ENCODE assay signal across 1 cellular context in genomic region chr9:133130721-133131244, GRCh38.
TF ChIP-seq lines count a peak whose summit lies in the region.

No MANE protein-coding gene starts in this region.

TF ChIP-seq in GM12878, 131 proteins besides CTCF, POLR2A, EP300 and RAD21 (continued from another document):
- TF ChIP-seq ZBTB40 (IDR thresholded peaks at IDR 0.05; ENCODE audit: borderline replicate concordance) = no peak; the same call in 1 of the 2 replicates
- TF ChIP-seq RCOR1 (conservative IDR thresholded peaks at IDR 0.05; ENCODE audit: low read depth, low read length) = 0 out of 2 replicates have a peak, but pooled peaks have one; percentile 64
- peak; percentile 52; the same call in 1 of the 2 replicates for TF ChIP-seq IKZF1 (conservative IDR thresholded peaks at IDR 0.05)
- peak; percentile 36; the same call in 1 of the 2 replicates for TF ChIP-seq ELK1 (IDR thresholded peaks at IDR 0.05; ENCODE audit: low read depth, low read length)
- no peak for TF ChIP-seq SUZ12 (IDR thresholded peaks at IDR 0.05; ENCODE audit: unreplicated experiment)
- no peak for TF ChIP-seq HDAC2 (IDR thresholded peaks at IDR 0.05)
- TF ChIP-seq DPF2 (IDR thresholded peaks at IDR 0.05) = peak; percentile 36; the same call in 1 of the 2 replicates
- no peak for TF ChIP-seq ATF3 (IDR thresholded peaks at IDR 0.05; ENCODE audit: borderline replicate concordance, extremely low read depth, low read depth, low read length)
- TF ChIP-seq POLR2AphosphoS5 (IDR thresholded peaks at IDR 0.05; ENCODE audit: low read length) = no peak
- peak; percentile 40; the same call in 1 of the 2 replicates for TF ChIP-seq MLLT1 (IDR thresholded peaks at IDR 0.05)
- TF ChIP-seq RB1 (IDR thresholded peaks at IDR 0.05; ENCODE audit: borderline replicate concordance) = peak; percentile 84; the same call in 1 of the 2 replicates
- TF ChIP-seq SREBF2 (IDR thresholded peaks at IDR 0.05; ENCODE audit: low read length) = no peak
- TF ChIP-seq FOS (IDR thresholded peaks at IDR 0.05; ENCODE audit: borderline replicate concordance, extremely low read depth, insufficient read length) = no peak
- TF ChIP-seq LARP7 (IDR thresholded peaks at IDR 0.05) = peak; percentile 51; the same call in 1 of the 2 replicates
- TF ChIP-seq NR2F1 (conservative IDR thresholded peaks at IDR 0.05) = 0 out of 2 replicates have a peak, but pooled peaks have one; percentile 18
- TF ChIP-seq PBX3 (IDR thresholded peaks at IDR 0.05; ENCODE audit: insufficient replicate concordance, low read depth, low read length) = peak; percentile 11
- peak; percentile 35; the same call in 1 of the 2 replicates for TF ChIP-seq RUNX3 (IDR thresholded peaks at IDR 0.05; ENCODE audit: low read length)
- no peak for TF ChIP-seq NFIC (IDR thresholded peaks at IDR 0.05; ENCODE audit: low read depth, low read length)
- TF ChIP-seq HDGF (IDR thresholded peaks at IDR 0.05) = peak; percentile 67
